In the genomic region with DNA sequence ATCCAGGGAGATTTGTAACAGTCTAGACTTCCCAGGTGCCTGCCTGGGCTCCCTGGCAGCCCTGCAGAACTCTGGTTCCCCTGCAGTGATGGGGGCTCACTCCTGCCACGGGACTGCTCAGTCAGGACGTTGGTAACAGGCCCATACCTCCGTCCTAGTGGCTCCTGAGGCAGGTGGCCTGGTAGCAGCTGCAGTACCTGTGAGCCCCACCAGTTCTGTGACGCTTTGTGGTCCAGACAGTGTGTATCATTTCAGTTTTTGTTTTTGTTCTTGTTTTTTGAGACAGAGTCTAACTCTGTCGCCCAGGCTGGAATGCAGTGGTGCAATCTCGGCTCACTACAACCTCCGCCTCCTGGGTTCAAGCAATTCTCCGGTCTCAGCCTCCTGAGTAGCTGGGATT, we compare ENCODE assay signal across 14 cellular contexts. TPM values are rescaled to one million over a fixed set of nuclear protein-coding genes. Genes with fewer than 3 reads are reported as not detected.
"Had no signal": no experiment of that assay in that cellular context is flagged by ENCODE, and none has a peak within 500 bp of the region (broad histone marks: within the 10 kb centered on the region; RNA-seq: fewer than 3 reads in every experiment).

No MANE protein-coding gene starts in this region.

- H3K27me3 ChIP-seq: ascending aorta, pancreas had no signal

- DNase-seq: activated B cell treated with CpG ODN at 0.5 μM for 24 hours; activated CD4-positive, alpha-beta T cell treated with anti-CD3 and anti-CD28 coated beads, Interleukin-2, amount 10 ng/mL, durations not matched to agents 24 days and 14 days; activated gamma-delta T cell treated with Interleukin-2 at 50 U/mL for 16 hours; hippocampal formation; left ventricle myocardium superior; mesenchymal stem cell; naive thymus-derived CD8-positive, alpha-beta T cell had no signal

- H3K27me3 Mint-ChIP-seq: activated B cell treated with CpG ODN at 0.5 μM for 24 hours; activated CD4-positive, alpha-beta T cell treated with anti-CD3 and anti-CD28 coated beads, Interleukin-2, amount 10 ng/mL, durations not matched to agents 24 days and 14 days; activated naive CD8-positive, alpha-beta T cell treated with anti-CD3 and anti-CD28 coated beads, Interleukin-2, amount 50 U/mL, for 24 hours; naive thymus-derived CD8-positive, alpha-beta T cell; type B pancreatic cell had no signal

- H3K9me3 ChIP-seq: ascending aorta, pancreas had no signal

- H3K27ac ChIP-seq: ascending aorta, pancreas had no signal

- H3K27ac Mint-ChIP-seq: activated B cell treated with CpG ODN at 0.5 μM for 24 hours; activated CD4-positive, alpha-beta T cell treated with anti-CD3 and anti-CD28 coated beads, Interleukin-2, amount 10 ng/mL, durations not matched to agents 24 days and 14 days; T-helper 2 cell treated with Interferon-gamma antibody and Interleukin-4, amounts not matched to agents 5 μg/mL and 100 μg/mL, for 36 hours; type B pancreatic cell had no signal

- H3K4me1 Mint-ChIP-seq: activated B cell treated with CpG ODN at 0.5 μM for 24 hours had no signal

- H3K9me3 Mint-ChIP-seq: activated B cell treated with CpG ODN at 0.5 μM for 24 hours; activated CD4-positive, alpha-beta T cell treated with anti-CD3 and anti-CD28 coated beads, Interleukin-2, amount 10 ng/mL, durations not matched to agents 24 days and 14 days; activated naive CD8-positive, alpha-beta T cell treated with anti-CD3 and anti-CD28 coated beads, Interleukin-2, amount 50 U/mL, for 24 hours; naive thymus-derived CD8-positive, alpha-beta T cell; stimulated activated effector memory CD8-positive, alpha-beta T cell treated with anti-CD3 and anti-CD28 coated beads, Interleukin-12 subunit alpha, Interleukin-12 subunit beta, amount 100 ng/mL, for 72 hours; T-helper 2 cell treated with Interferon-gamma antibody and Interleukin-4, amounts not matched to agents 5 μg/mL and 100 μg/mL, for 36 hours; type B pancreatic cell had no signal

- ATAC-seq: left ventricle myocardium superior; naive thymus-derived CD8-positive, alpha-beta T cell had no signal

- H3K4me3 Mint-ChIP-seq: activated B cell treated with CpG ODN at 0.5 μM for 24 hours; activated CD4-positive, alpha-beta T cell treated with anti-CD3 and anti-CD28 coated beads, Interleukin-2, amount 10 ng/mL, durations not matched to agents 24 days and 14 days; activated naive CD8-positive, alpha-beta T cell treated with anti-CD3 and anti-CD28 coated beads, Interleukin-2, amount 50 U/mL, for 24 hours; naive thymus-derived CD8-positive, alpha-beta T cell; stimulated activated effector memory CD8-positive, alpha-beta T cell treated with anti-CD3 and anti-CD28 coated beads, Interleukin-12 subunit alpha, Interleukin-12 subunit beta, amount 100 ng/mL, for 72 hours; T-helper 2 cell treated with Interferon-gamma antibody and Interleukin-4, amounts not matched to agents 5 μg/mL and 100 μg/mL, for 36 hours; type B pancreatic cell had no signal

RNA-seq across cellular contexts. Expression of a gene that starts 44.3 kb away (rescaled TPM):
- total RNA-seq: activated B cell treated with CpG ODN at 0.5 μM for 24 hours; activated CD4-positive, alpha-beta T cell treated with anti-CD3 and anti-CD28 coated beads, Interleukin-2, amount 10 ng/mL, durations not matched to agents 24 days and 14 days; dermis microvascular lymphatic vessel endothelial cell; naive thymus-derived CD8-positive, alpha-beta T cell had no signal
